Comparison of ENCODE assay signal across 17 cellular contexts in genomic region chr7:158024351-158024715, GRCh38.
A peak's percentile ranks its signal among the peaks of the same experiment; 100 is the strongest.
DNase-seq lines count a peak whose midpoint lies in the region; ATAC-seq and TF ChIP-seq lines count a peak whose summit lies in the region.
"Had no signal": no experiment of that assay in that cellular context is flagged by ENCODE, and none has a peak within 500 bp of the region (broad histone marks: within the 10 kb centered on the region; RNA-seq: fewer than 3 reads in every experiment).

No MANE protein-coding gene starts in this region.

- H4K20me1 ChIP-seq in BLaER1 (no peaks in the 10 kb centered on the region), MM.1S (ENCODE audit: insufficient read depth, low read length) (no peaks in the 10 kb centered on the region)

- 59 to 85% (median 67%) methylated on average over 6 of the region's 6 CpGs for WGBS in spleen, 5 donors
- 33 to 53% (median 40%) methylated on average over 6 of the region's 6 CpGs for WGBS in psoas muscle, 3 donors

- peak overlapping the region; percentile 51 for H2AFZ ChIP-seq in MM.1S (ENCODE audit: low read length)

- ATAC-seq in psoas muscle (no peak), HG03457 (IDR thresholded peaks at IDR 0.05; ENCODE audit: unreplicated experiment) (no peak)
- ATAC-seq: CD8-positive, alpha-beta T cell; HepG2 had no signal

- no peaks in the 10 kb centered on the region for H3K4me1 Mint-ChIP-seq in endothelial cell (ENCODE audit: unreplicated experiment)
- H3K4me1 Mint-ChIP-seq: B cell had no signal

- peak overlapping the region; percentile 14 for H3K27ac Mint-ChIP-seq in endothelial cell (ENCODE audit: unreplicated experiment)
- H3K27ac Mint-ChIP-seq: B cell; CD8-positive, alpha-beta T cell; HFFc6 had no signal

- H3K9me3 Mint-ChIP-seq in endothelial cell (ENCODE audit: unreplicated experiment) = peaks cover 53% of the 10 kb centered on the region
- H3K9me3 Mint-ChIP-seq: CD8-positive, alpha-beta T cell had no signal

- no peaks in the 10 kb centered on the region for H3K79me2 ChIP-seq in MM.1S (ENCODE audit: low read length)

- DNase-seq in MM.1S = no peak
- DNase-seq in endothelial cell (ENCODE audit: low spot score) = no peak
- peak; percentile 39 for DNase-seq in spleen
- DNase-seq in psoas muscle = no peak
- DNase-seq in NCI-H1417 treated with DMSO at 0.1 percent for 48 hours (lab: John Stamatoyannopoulos, UW) = no peak
- DNase-seq: CD8-positive, alpha-beta T cell; COR-L47; DMS153; DMS79 treated with DMSO at 0.1 percent for 48 hours; EL; HCEC 1CT; HFFc6 had no signal

- no peak for TF ChIP-seq CTCF in MM.1S (IDR thresholded peaks at IDR 0.05; ENCODE audit: low read length)
- no peak for TF ChIP-seq CTCF in endothelial cell (IDR thresholded peaks at IDR 0.05; ENCODE audit: unreplicated experiment)
- no peak for TF ChIP-seq CTCF in spleen (IDR thresholded peaks at IDR 0.05 in 8 of 11, conservative IDR thresholded peaks at IDR 0.05 in 3 of 11)
- TF ChIP-seq CTCF in psoas muscle (IDR thresholded peaks at IDR 0.05) = no peak

- no peaks in the 10 kb centered on the region for H3K27me3 ChIP-seq in BLaER1
- no peaks in the 10 kb centered on the region for H3K27me3 ChIP-seq in MM.1S (replicated peaks; ENCODE audit: insufficient read depth, low read length)
- peaks cover 0 to 12% (median 0%) of the 10 kb centered on the region in 7 donors for H3K27me3 ChIP-seq in spleen (replicated peaks in 1 of 7)
- no peaks in the 10 kb centered on the region for H3K27me3 ChIP-seq in psoas muscle (ENCODE audit: insufficient read depth in 3 of 3, low read length in 2 of 3)

- TF ChIP-seq POLR2A in spleen (IDR thresholded peaks at IDR 0.05) = no peak

- H3K27ac ChIP-seq in BLaER1 (no peak overlapping the region), MM.1S (ENCODE audit: low read length) (peak overlapping the region; percentile 68), spleen (no peak overlapping the region), psoas muscle (no peak overlapping the region)

- H3K4me2 ChIP-seq in BLaER1 = 0 out of 2 replicates have a peak overlapping the region, but pooled peaks have one; percentile 0
- peak overlapping the region; percentile 48; the same call in 1 of the 2 replicates for H3K4me2 ChIP-seq in MM.1S (ENCODE audit: low read depth, low read length)

- H3K9ac ChIP-seq in BLaER1 (no peak overlapping the region), MM.1S (ENCODE audit: low read length) (peak overlapping the region; percentile 1; the same call in 1 of the 2 replicates)

- H3F3A ChIP-seq in MM.1S (ENCODE audit: insufficient read depth, low read length) = peaks cover 13% of the 10 kb centered on the region

- H3K36me3 Mint-ChIP-seq in endothelial cell (ENCODE audit: low read depth, unreplicated experiment) = peaks cover 27% of the 10 kb centered on the region
- H3K36me3 Mint-ChIP-seq: CD14-positive monocyte; CD8-positive, alpha-beta T cell had no signal

- peaks cover 8% of the 10 kb centered on the region for H3K27me3 Mint-ChIP-seq in endothelial cell (ENCODE audit: unreplicated experiment)
- H3K27me3 Mint-ChIP-seq: B cell had no signal

- intact Hi-C loops in spleen (cut with DNase I; ENCODE audit: low total_unique reads) (no loop called here), psoas muscle (cut with DNase I) (no loop called here)

- H3K4me3 Mint-ChIP-seq in endothelial cell (ENCODE audit: unreplicated experiment) = no peak overlapping the region
- H3K4me3 Mint-ChIP-seq: B cell; CD8-positive, alpha-beta T cell; HFFc6 had no signal

- H3K4me1 ChIP-seq in BLaER1 (peaks cover 34% of the 10 kb centered on the region), MM.1S (ENCODE audit: low read length) (peaks cover 29% of the 10 kb centered on the region), spleen (peaks cover 0 to 11% (median 2%) of the 10 kb centered on the region in 6 donors), psoas muscle (no peaks in the 10 kb centered on the region)

- H3K4me3 ChIP-seq in BLaER1 (no peak overlapping the region), MM.1S (ENCODE audit: low read length) (no peak overlapping the region), spleen (no peak overlapping the region), psoas muscle (no peak overlapping the region)

- no peaks in the 10 kb centered on the region for H3K36me3 ChIP-seq in BLaER1
- H3K36me3 ChIP-seq in MM.1S (replicated peaks; ENCODE audit: insufficient read depth, low read length) = no peaks in the 10 kb centered on the region
- no peaks in the 10 kb centered on the region for H3K36me3 ChIP-seq in spleen
- no peaks in the 10 kb centered on the region for H3K36me3 ChIP-seq in psoas muscle (ENCODE audit: insufficient read depth in 1 of 2, low read depth in 1 of 2)

- no peaks in the 10 kb centered on the region for H3K9me3 ChIP-seq in BLaER1
- H3K9me3 ChIP-seq in MM.1S (replicated peaks; ENCODE audit: insufficient read depth, low read length) = no peaks in the 10 kb centered on the region
- no peaks in the 10 kb centered on the region for H3K9me3 ChIP-seq in spleen
- no peaks in the 10 kb centered on the region for H3K9me3 ChIP-seq in psoas muscle

- H3K9me2 ChIP-seq in MM.1S (replicated peaks; ENCODE audit: insufficient read depth, low read length) = no peaks in the 10 kb centered on the region
